1 cellular context compared by ENCODE assay signal in genomic region chr7:47069385-47070076, GRCh38.
TF ChIP-seq lines count a peak whose summit lies in the region.

No MANE protein-coding gene starts in this region.

TF ChIP-seq in endothelial cell of umbilical vein, 7 proteins besides CTCF, POLR2A, EP300 and RAD21 (continued from another document):
- no peak for TF ChIP-seq MAX (IDR thresholded peaks at IDR 0.05; ENCODE audit: insufficient read depth, insufficient read length)
- no peak for TF ChIP-seq FOS (IDR thresholded peaks at IDR 0.05; ENCODE audit: borderline replicate concordance, insufficient read depth, low read length)
- TF ChIP-seq GATA2 (IDR thresholded peaks at IDR 0.05; ENCODE audit: insufficient read depth, insufficient read length, low read depth, low read length), result no peak
- TF ChIP-seq POLR2AphosphoS5 (IDR thresholded peaks at IDR 0.05; ENCODE audit: insufficient read depth, low read depth, low read length), result no peak
- no peak for TF ChIP-seq MYC (IDR thresholded peaks at IDR 0.05; ENCODE audit: low read depth, low read length)
- no peak for TF ChIP-seq EZH2 (IDR thresholded peaks at IDR 0.05; ENCODE audit: borderline replicate concordance, low read depth, low read length, severe bottlenecking)
